Comparison of ENCODE assay signal across 31 cellular contexts in genomic region chr3:186421946-186422345, GRCh38.
"Had no signal": no experiment of that assay in that cellular context is flagged by ENCODE, and none has a peak within 500 bp of the region (broad histone marks: within the 10 kb centered on the region; RNA-seq: fewer than 3 reads in every experiment).

No MANE protein-coding gene starts in this region.

- H3K36me3 ChIP-seq: brain microvascular endothelial cell, Peyer's patch, WERI-Rb-1 had no signal

- FAIRE-seq: K562 had no signal

- H3K27ac ChIP-seq: brain microvascular endothelial cell, Peyer's patch, WERI-Rb-1 had no signal

- H3K9me3 Mint-ChIP-seq: activated CD4-positive, alpha-beta memory T cell treated with anti-CD3 and anti-CD28 coated beads, Interleukin-2, amount 10 ng/mL, durations not matched to agents 7 days and 5 days; activated naive CD8-positive, alpha-beta T cell treated with anti-CD3 and anti-CD28 coated beads for 36 hours; activated T-helper 17 cell treated with anti-CD3 and anti-CD28 coated beads, Interleukin-2, amount 50 U/mL, for 72 hours had no signal

- H3K4me3 Mint-ChIP-seq: activated CD4-positive, alpha-beta memory T cell treated with anti-CD3 and anti-CD28 coated beads, Interleukin-2, amount 10 ng/mL, durations not matched to agents 7 days and 5 days; activated naive CD8-positive, alpha-beta T cell treated with anti-CD3 and anti-CD28 coated beads for 36 hours; activated T-cell treated with anti-CD3 and anti-CD28 coated beads, Interleukin-2, amount 50 U/mL, for 72 hours; activated T-helper 17 cell treated with anti-CD3 and anti-CD28 coated beads, Interleukin-2, amount 50 U/mL, for 72 hours had no signal

- H3K27ac Mint-ChIP-seq: activated CD4-positive, alpha-beta memory T cell treated with anti-CD3 and anti-CD28 coated beads, Interleukin-2, amount 10 ng/mL, durations not matched to agents 7 days and 5 days; activated naive CD8-positive, alpha-beta T cell treated with anti-CD3 and anti-CD28 coated beads for 36 hours; activated T-cell treated with anti-CD3 and anti-CD28 coated beads, Interleukin-2, amount 50 U/mL, for 72 hours; activated T-helper 17 cell treated with anti-CD3 and anti-CD28 coated beads, Interleukin-2, amount 50 U/mL, for 72 hours had no signal

- H3K4me1 ChIP-seq: Peyer's patch had no signal

- DNase-seq: activated CD4-positive, alpha-beta memory T cell treated with anti-CD3 and anti-CD28 coated beads, Interleukin-2, amount 10 ng/mL, durations not matched to agents 7 days and 5 days; activated CD4-positive, alpha-beta T cell treated with anti-CD3 and anti-CD28 coated beads for 1 hour; activated CD4-positive, alpha-beta T cell treated with anti-CD3 and anti-CD28 coated beads for 48 hours; activated CD4-positive, CD25-positive, alpha-beta regulatory T cell; activated effector memory CD4-positive, alpha-beta T cell treated with anti-CD3 and anti-CD28 coated beads, Interleukin-2, amount 50 U/mL, for 16 hours; activated naive CD4-positive, alpha-beta T cell; activated naive CD4-positive, alpha-beta T cell treated with anti-CD3 and anti-CD28 coated beads, Interleukin-2, amount 50 U/mL, for 16 hours; activated naive CD8-positive, alpha-beta T cell treated with anti-CD3 and anti-CD28 coated beads for 36 hours; activated T-cell treated with anti-CD3 and anti-CD28 coated beads, Interleukin-2, amount 50 U/mL, for 1 hour; activated T-cell treated with anti-CD3 and anti-CD28 coated beads, Interleukin-2, amount 50 U/mL, for 72 hours; amniotic stem cell; aorta; brain microvascular endothelial cell; NCI-H1105; NCI-H1417 treated with DMSO at 0.1 percent for 48 hours; NCI-H187 treated with DMSO at 0.1 percent for 48 hours; NCI-H2081; NCI-H226; NCI-H446 treated with DMSO at 0.1 percent for 48 hours; NCI-H524 treated with DMSO at 0.1 percent for 48 hours; Peyer's patch; RPMI8226; SIG-M5; T-helper 1 cell; T-helper 2 cell; T-helper 9 cell; WERI-Rb-1 had no signal

- H3K27me3 ChIP-seq: brain microvascular endothelial cell, Peyer's patch had no signal

- H3K9me3 ChIP-seq: Peyer's patch had no signal

- ATAC-seq: activated T-cell treated with anti-CD3 and anti-CD28 coated beads, Interleukin-2, amount 50 U/mL, for 72 hours; activated T-helper 17 cell treated with anti-CD3 and anti-CD28 coated beads, Interleukin-2, amount 50 U/mL, for 72 hours; K562; Right ventricle myocardium inferior; SK-N-SH treated with all-trans-retinoic acid at 6 μM for 48 hours had no signal

- H3K36me3 Mint-ChIP-seq: activated naive CD8-positive, alpha-beta T cell treated with anti-CD3 and anti-CD28 coated beads for 36 hours had no signal

- H3K4me3 ChIP-seq: K562, Peyer's patch had no signal
